8 cellular contexts compared by ENCODE assay signal in the genomic region with DNA sequence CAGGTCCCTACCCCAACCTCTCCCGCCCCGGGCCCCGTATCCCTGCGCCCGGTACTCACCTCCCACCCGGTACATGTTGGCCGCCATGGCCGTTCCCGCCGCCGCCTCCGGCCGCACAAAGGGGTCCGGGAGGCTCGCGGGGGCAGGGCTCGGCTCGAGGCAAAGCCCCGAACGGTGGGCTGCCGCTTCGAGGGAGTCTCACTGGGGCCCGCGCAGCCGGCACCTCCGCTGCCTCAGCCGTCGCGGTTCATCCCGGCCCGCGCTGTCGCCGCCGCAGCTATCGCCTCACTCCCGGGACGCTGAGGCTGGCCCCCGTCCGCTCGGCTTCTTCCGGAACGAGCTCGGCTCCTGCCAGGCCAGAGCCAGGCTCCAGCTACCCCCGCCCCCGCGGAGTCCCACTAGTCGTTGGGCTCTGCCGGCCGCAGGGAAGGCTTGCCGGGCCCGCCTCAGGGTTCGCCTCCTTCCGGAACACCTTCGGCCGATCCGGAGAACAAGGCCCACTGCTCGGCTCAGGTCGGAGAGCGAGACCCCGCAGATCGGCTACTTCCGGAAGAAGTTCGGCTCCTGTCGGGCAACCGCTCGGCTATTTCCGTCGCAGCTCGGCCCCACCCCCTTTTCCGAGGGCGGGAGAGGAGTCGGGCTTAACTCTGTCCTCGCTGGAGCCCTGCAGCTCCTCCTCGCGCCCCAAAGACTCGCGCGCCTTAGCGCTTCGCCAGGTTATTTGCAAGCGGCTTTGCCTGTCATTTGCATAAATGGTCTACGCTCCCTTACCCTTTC. TPM values are rescaled to one million over a fixed set of nuclear protein-coding genes. Genes with fewer than 3 reads are reported as not detected.
DNase-seq lines count a peak whose midpoint lies in the region; ATAC-seq and TF ChIP-seq lines count a peak whose summit lies in the region.

TSS of gene MTA2 (minus strand) at position 502 of the 777 bp plus-strand sequence. CDS start at position 87, 415 bp downstream.

- no peaks in the 10 kb centered on the region for H3K9me3 ChIP-seq in liver (ENCODE audit: control insufficient read depth in 4 of 4, low read length in 3 of 4)

- H3K36me3 Mint-ChIP-seq in CD14-positive monocyte = peaks cover 61 to 65% of the 10 kb centered on the region in 2 donors

- peak within 1 kb of the TSS; percentile 85 to 92 (median 88) for H3K27ac Mint-ChIP-seq in CD14-positive monocyte

- peak within 1 kb of the TSS; percentile 82 to 87 (median 87) for H3K4me3 ChIP-seq in liver (ENCODE audit: low read depth in 1 of 3, low read length in 3 of 3)

- peak within 1 kb of the TSS; percentile 92 to 96 for H3K4me3 Mint-ChIP-seq in CD14-positive monocyte

- peaks cover 53% of the 10 kb centered on the region for H3K4me1 Mint-ChIP-seq in CD14-positive monocyte

- TF ChIP-seq RAD21 in liver (IDR thresholded peaks at IDR 0.05) = no peak

- no peaks in the 10 kb centered on the region for H3K9me3 Mint-ChIP-seq in CD14-positive monocyte

- intact Hi-C loops in CD14-positive monocyte (cut with micrococcal nuclease) = loop anchor here in 1 of 2 donors (5.0 kb wide), 1 partner anchor 46 kb away; the partner anchor contains the start of gene GANAB

- H3K27ac ChIP-seq in liver (ENCODE audit: low read depth in 1 of 2, low read length in 2 of 2) = peak within 1 kb of the TSS; percentile 89 to 90

- under 1% methylated on average over 83 of the region's 83 CpGs for WGBS in liver

- TF ChIP-seq CTCF in CD14-positive monocyte (IDR thresholded peaks at IDR 0.05) (no peak), liver (IDR thresholded peaks at IDR 0.05; ENCODE audit: low read depth, low read length, missing input control) (no peak)

- no peaks in the 10 kb centered on the region for H3K27me3 Mint-ChIP-seq in CD14-positive monocyte (ENCODE audit: low read depth in 3 of 3)

- peak within 1 kb of the TSS; percentile 89 to 92 for H3K9ac ChIP-seq in liver (ENCODE audit: low read depth in 1 of 2, low read length in 2 of 2)

- peaks cover 4 to 24% (median 15%) of the 10 kb centered on the region in 4 donors for H3K36me3 ChIP-seq in liver (ENCODE audit: control insufficient read depth in 4 of 4, insufficient read depth in 3 of 4, low read depth in 1 of 4, low read length in 3 of 4)

- H3K27me3 ChIP-seq in liver (ENCODE audit: control insufficient read depth in 4 of 4, insufficient read depth in 4 of 4, low read length in 3 of 4) = no peaks in the 10 kb centered on the region

- peak; percentile 98 for DNase-seq in CD14-positive monocyte (ENCODE audit: low spot score)
- peak; percentile 98 for DNase-seq in NCI-H82 (lab: John Stamatoyannopoulos, UW)
- DNase-seq in activated CD4-positive, alpha-beta T cell treated with anti-CD3 and anti-CD28 coated beads, Interleukin-2, amount 50 U/mL, for 48 hours = peak; percentile 100
- peak; percentile 98 for DNase-seq in dermis blood vessel endothelial cell
- DNase-seq in stimulated activated CD4-positive, alpha-beta T cell treated with anti-CD3 and anti-CD28 coated beads, Interleukin-4, amount 100 ng/mL, for 24 hours = peak; percentile 100

- peaks cover 8 to 40% (median 26%) of the 10 kb centered on the region in 4 donors for H3K4me1 ChIP-seq in liver (ENCODE audit: control insufficient read depth in 4 of 4, insufficient read depth in 4 of 4, low read length in 3 of 4)

- ATAC-seq in GM19397 (IDR thresholded peaks at IDR 0.05; ENCODE audit: unreplicated experiment) (peak; percentile 78), HG03571 (IDR thresholded peaks at IDR 0.05; ENCODE audit: unreplicated experiment) (peak; percentile 68)

TF ChIP-seq in liver, 16 proteins besides CTCF, POLR2A, EP300 and RAD21:
- TF ChIP-seq NR2F2 (IDR thresholded peaks at IDR 0.05) (peak; percentile 50), RXRA (IDR thresholded peaks at IDR 0.05) (no peak), EGR1 (IDR thresholded peaks at IDR 0.05; ENCODE audit: low read depth in 2 of 2) (peak; percentile 30 to 64), HNF4A (conservative IDR thresholded peaks at IDR 0.05) (no peak), HNF4G (IDR thresholded peaks at IDR 0.05) (peak; percentile 92), JUND (IDR thresholded peaks at IDR 0.05) (no peak), GABPA (IDR thresholded peaks at IDR 0.05 in 1 of 2, conservative IDR thresholded peaks at IDR 0.05 in 1 of 2) (peak; percentile 67 to 87), SP1 (IDR thresholded peaks at IDR 0.05) (peak; percentile 51), FOXA1 (IDR thresholded peaks at IDR 0.05) (peak; percentile 21), YY1 (IDR thresholded peaks at IDR 0.05) (peak; percentile 36)
- TF ChIP-seq, protein P1, sequence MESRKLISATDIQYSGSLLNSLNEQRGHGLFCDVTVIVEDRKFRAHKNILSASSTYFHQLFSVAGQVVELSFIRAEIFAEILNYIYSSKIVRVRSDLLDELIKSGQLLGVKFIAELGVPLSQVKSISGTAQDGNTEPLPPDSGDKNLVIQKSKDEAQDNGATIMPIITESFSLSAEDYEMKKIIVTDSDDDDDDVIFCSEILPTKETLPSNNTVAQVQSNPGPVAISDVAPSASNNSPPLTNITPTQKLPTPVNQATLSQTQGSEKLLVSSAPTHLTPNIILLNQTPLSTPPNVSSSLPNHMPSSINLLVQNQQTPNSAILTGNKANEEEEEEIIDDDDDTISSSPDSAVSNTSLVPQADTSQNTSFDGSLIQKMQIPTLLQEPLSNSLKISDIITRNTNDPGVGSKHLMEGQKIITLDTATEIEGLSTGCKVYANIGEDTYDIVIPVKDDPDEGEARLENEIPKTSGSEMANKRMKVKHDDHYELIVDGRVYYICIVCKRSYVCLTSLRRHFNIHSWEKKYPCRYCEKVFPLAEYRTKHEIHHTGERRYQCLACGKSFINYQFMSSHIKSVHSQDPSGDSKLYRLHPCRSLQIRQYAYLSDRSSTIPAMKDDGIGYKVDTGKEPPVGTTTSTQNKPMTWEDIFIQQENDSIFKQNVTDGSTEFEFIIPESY (IDR thresholded peaks at IDR 0.05) = peak; percentile 94

RNA-seq across cellular contexts. Expression of gene MTA2, which starts in this region (rescaled TPM):
- polyA plus RNA-seq in CD14-positive monocyte (10 to 100 TPM; 14.0 to 17.6 TPM), liver (10 to 100 TPM in 1 of 2 donors, 1 to 10 TPM in 1; 4.4 to 21.4 TPM)
- total RNA-seq in dermis blood vessel endothelial cell (190 and 209 TPM in 2 replicates), liver (10 to 100 TPM; 43.1 to 55.3 TPM)

Comparison
In these comparisons a context has a peak if more than half of its experiments do, and no peak if none do; other contexts are left out.
1. Peak in every context shown above with its lines: DNase-seq, ATAC-seq, H3K4me3 ChIP-seq and H3K27ac ChIP-seq.